ENCODE assay signal across 18 cellular contexts in the genomic region with DNA sequence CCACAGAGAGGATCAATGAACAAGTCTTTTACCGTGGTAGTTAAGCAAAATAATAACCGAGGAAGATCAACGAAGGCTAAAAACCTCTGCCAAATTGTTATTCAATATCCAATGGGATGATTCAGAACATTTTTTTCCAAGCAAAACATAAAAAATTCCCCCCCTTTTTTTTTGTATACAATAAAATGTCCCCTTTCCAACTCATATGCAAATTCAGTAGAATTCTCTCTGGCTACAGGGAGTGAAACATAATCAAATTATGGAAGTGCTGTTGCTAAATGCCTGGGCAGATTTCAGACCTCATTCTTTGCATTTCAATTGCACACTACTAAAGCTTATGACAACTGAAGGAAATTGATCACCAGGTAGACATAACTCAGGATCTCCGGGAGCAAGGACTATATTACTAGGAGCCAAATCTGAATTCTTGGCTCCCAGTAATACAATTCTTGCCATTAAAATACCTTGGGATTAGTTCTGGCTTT. TPM values are rescaled to one million over a fixed set of nuclear protein-coding genes. Genes with fewer than 3 reads are reported as not detected.
"Had no signal": no experiment of that assay in that cellular context is flagged by ENCODE, and none has a peak within 500 bp of the region (broad histone marks: within the 10 kb centered on the region; RNA-seq: fewer than 3 reads in every experiment).

No MANE protein-coding gene starts in this region.

- H3K79me2 ChIP-seq: hepatocyte had no signal

- H3K27me3 ChIP-seq: colonic mucosa, esophagus squamous epithelium, hepatocyte, pancreas, right lobe of liver had no signal

- H3K27ac Mint-ChIP-seq: progenitor cell of endocrine pancreas had no signal

- H3K4me3 Mint-ChIP-seq: naive B cell, nephron had no signal

- H3K4me1 Mint-ChIP-seq: naive B cell had no signal

- ATAC-seq: left colon, left ventricle myocardium superior, pancreas had no signal

- DNase-seq: colonic mucosa; dermis blood vessel endothelial cell; esophagus squamous epithelium; foreskin melanocyte; head of caudate nucleus; left colon; left ventricle myocardium superior; midbrain; naive B cell; occipital lobe; pancreas; right lobe of liver; stimulated activated naive CD4-positive, alpha-beta T cell had no signal

- H3K4me1 ChIP-seq: colonic mucosa, esophagus squamous epithelium, pancreas had no signal

- H3K27ac ChIP-seq: colonic mucosa, esophagus squamous epithelium, hepatocyte, pancreas, right lobe of liver had no signal

- H3K36me3 ChIP-seq: colonic mucosa, esophagus squamous epithelium, pancreas, right lobe of liver had no signal

- H3K27me3 Mint-ChIP-seq: progenitor cell of endocrine pancreas had no signal

- H3K9me3 Mint-ChIP-seq: nephron had no signal

- H2AFZ ChIP-seq: hepatocyte had no signal

- H3K36me3 Mint-ChIP-seq: naive B cell had no signal

- FAIRE-seq: pancreas had no signal

- H3K4me3 ChIP-seq: colonic mucosa, esophagus squamous epithelium, hepatocyte, lung, pancreas, right lobe of liver had no signal

- H3K9me3 ChIP-seq: colonic mucosa, esophagus squamous epithelium, pancreas, right lobe of liver had no signal

- H3K4me2 ChIP-seq: hepatocyte had no signal

RNA-seq across cellular contexts. Expression of a gene that starts 51.0 kb away (rescaled TPM):
- total RNA-seq: colonic mucosa, dermis blood vessel endothelial cell, epithelial cell of proximal tubule, esophagus squamous epithelium, left colon, left ventricle myocardium superior, progenitor cell of endocrine pancreas, right lobe of liver had no signal
- polyA plus RNA-seq: hepatocyte had no signal
